ENCODE assay signal across 19 cellular contexts in the genomic region with DNA sequence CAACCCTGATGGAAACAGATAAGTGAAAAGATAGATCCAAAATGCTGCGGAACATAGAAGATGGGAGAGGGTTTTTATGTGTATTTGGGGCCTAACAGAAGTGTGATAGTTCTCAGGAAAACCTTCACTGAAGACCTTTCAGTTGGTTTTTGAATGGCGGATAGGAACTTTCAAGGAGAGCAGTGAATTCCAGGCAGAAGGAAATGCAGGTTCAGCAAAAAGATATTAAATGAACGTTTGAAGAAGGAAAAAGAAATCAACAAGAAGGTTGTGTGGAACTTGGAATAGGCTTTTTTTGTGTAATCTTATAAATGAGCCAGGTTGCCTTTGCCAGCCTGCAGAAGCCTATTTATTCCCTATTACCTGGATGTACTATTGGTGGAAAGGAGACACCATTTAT. TPM values are rescaled to one million over a fixed set of nuclear protein-coding genes. Genes with fewer than 3 reads are reported as not detected.
DNase-seq lines count a peak whose midpoint lies in the region; ATAC-seq, FAIRE-seq and TF ChIP-seq lines count a peak whose summit lies in the region.
"Had no signal": no experiment of that assay in that cellular context is flagged by ENCODE, and none has a peak within 500 bp of the region (broad histone marks: within the 10 kb centered on the region; RNA-seq: fewer than 3 reads in every experiment).

No MANE protein-coding gene starts in this region.

- no peak for TF ChIP-seq POLR2A in HepG2 (IDR thresholded peaks at IDR 0.05; ENCODE audit: insufficient read depth in 1 of 2, low read depth in 2 of 2, low read length in 2 of 2)
- TF ChIP-seq POLR2A in right lobe of liver (IDR thresholded peaks at IDR 0.05), result no peak

- H3K4me3 ChIP-seq in HepG2 (replicated peaks in 1 of 3; ENCODE audit: insufficient read depth in 1 of 3, low read depth in 2 of 3, low read length in 3 of 3) (no peak overlapping the region), right lobe of liver (no peak overlapping the region), SK-N-MC (peak overlapping the region; percentile 95; the same call in 1 of the 2 replicates)
- H3K4me3 ChIP-seq: Peyer's patch had no signal

- no peak for DNase-seq in HepG2 (ENCODE audit: low spot score)
- DNase-seq in right lobe of liver, result no peak
- no peak for DNase-seq in SK-N-MC (ENCODE audit: low read depth, low spot score)
- DNase-seq in glutamatergic neuron, result no peak
- no peak for DNase-seq in stimulated activated CD4-positive, alpha-beta T cell treated with anti-CD3 and anti-CD28 coated beads, Interleukin-4, amount 100 ng/mL, for 1 hour
- no peak for DNase-seq in effector CD8-positive, alpha-beta T cell (lab: John Stamatoyannopoulos, UW)
- DNase-seq in hippocampal formation (lab: John Stamatoyannopoulos, UW), result no peak
- DNase-seq: activated CD4-positive, alpha-beta T cell treated with anti-CD3 and anti-CD28 coated beads for 4 hours; effector CD4-positive, alpha-beta T cell; foreskin fibroblast; HCEC 1CT; immature natural killer cell; NCI-H187; NCI-H510A treated with DMSO at 0.1 percent for 48 hours; Peyer's patch; stimulated activated CD4-positive, alpha-beta T cell treated with anti-CD3 and anti-CD28 coated beads, Interleukin-12 subunit alpha, Interleukin-12 subunit beta, amount 100 ng/mL, for 4 hours; T-helper 1 cell had no signal

- peaks cover 8% of the 10 kb centered on the region for H3K4me1 Mint-ChIP-seq in glutamatergic neuron (ENCODE audit: low read depth, unreplicated experiment)

- 84% methylated on average over 3 of the region's 3 CpGs for WGBS in HepG2 (ENCODE audit: low lambda C conversion rate)
- WGBS in right lobe of liver (ENCODE audit: insufficient coverage, low coverage, low lambda C conversion rate, missing lambda C conversion rate), result 70% methylated on average over 3 of the region's 3 CpGs

- no peak overlapping the region for H3K27ac ChIP-seq in HepG2 (ENCODE audit: extremely low read length, insufficient read depth, low read length)
- H3K27ac ChIP-seq in right lobe of liver, result no peak overlapping the region
- no peak overlapping the region for H3K27ac ChIP-seq in SK-N-MC
- H3K27ac ChIP-seq: Peyer's patch had no signal

- H3K4me2 ChIP-seq in HepG2 (ENCODE audit: low read depth, low read length), result peak overlapping the region; percentile 89

- no peak for ATAC-seq in HepG2
- no peak for ATAC-seq in right lobe of liver
- ATAC-seq in GM18870 (IDR thresholded peaks at IDR 0.05; ENCODE audit: unreplicated experiment), result no peak

- no peaks in the 10 kb centered on the region for H3K36me3 Mint-ChIP-seq in glutamatergic neuron (ENCODE audit: unreplicated experiment)

- peaks cover 4% of the 10 kb centered on the region for H3K27me3 Mint-ChIP-seq in glutamatergic neuron (ENCODE audit: unreplicated experiment)
- H3K27me3 Mint-ChIP-seq: memory B cell had no signal

- no peak overlapping the region for H2AFZ ChIP-seq in HepG2 (ENCODE audit: low read length)

- H4K20me1 ChIP-seq in HepG2 (ENCODE audit: insufficient read depth, low read length), result no peaks in the 10 kb centered on the region

- H3K9me3 ChIP-seq in HepG2 (ENCODE audit: low read length), result no peaks in the 10 kb centered on the region
- no peaks in the 10 kb centered on the region for H3K9me3 ChIP-seq in right lobe of liver
- H3K9me3 ChIP-seq in SK-N-MC (ENCODE audit: low read depth, low read length), result no peaks in the 10 kb centered on the region
- H3K9me3 ChIP-seq: Peyer's patch had no signal

- BruUV-seq in HepG2 (replicated peaks; lab: Mats Ljungman, UMichigan), result no TSS peak

- H3K9me3 Mint-ChIP-seq in glutamatergic neuron (ENCODE audit: unreplicated experiment), result peaks cover 13% of the 10 kb centered on the region
- H3K9me3 Mint-ChIP-seq: immature natural killer cell, memory B cell had no signal

- H3K9ac ChIP-seq in HepG2 (ENCODE audit: insufficient read depth, low read depth, low read length) (no peak overlapping the region), SK-N-MC (ENCODE audit: insufficient read length) (no peak overlapping the region)

- no peak for TF ChIP-seq RAD21 in HepG2 (CRISPR knock-in tag; IDR thresholded peaks at IDR 0.05)

- POLR2A ChIA-PET in HepG2 (lab: Yijun Ruan, JAX), result no interaction called here

- TF ChIP-seq EP300 in HepG2 (IDR thresholded peaks at IDR 0.05; ENCODE audit: low read depth in 2 of 2, low read length in 2 of 2) (no peak), HepG2 (CRISPR knock-in tag; IDR thresholded peaks at IDR 0.05; ENCODE audit: borderline replicate concordance) (no peak)

- peaks cover 50% of the 10 kb centered on the region for H3K79me2 ChIP-seq in HepG2 (ENCODE audit: insufficient read depth, low read length)

- H3K27me3 ChIP-seq in HepG2 (ENCODE audit: control insufficient read depth in 1 of 2, insufficient read depth in 2 of 2, low read length in 2 of 2) (no peaks in the 10 kb centered on the region; a peak in 1 of 5 replicates), right lobe of liver (no peaks in the 10 kb centered on the region)
- H3K27me3 ChIP-seq: Peyer's patch had no signal

- in situ Hi-C loops in HepG2 (cut with HindIII; ENCODE audit: extremely low pct_ligation_motif_present, low pct_unique_long_range_greater_than_20kb), result no loop called here

- TF ChIP-seq CTCF in HepG2 (CRISPR knock-in tag; IDR thresholded peaks at IDR 0.05), result no peak
- TF ChIP-seq CTCF in right lobe of liver (IDR thresholded peaks at IDR 0.05), result no peak
- no peak for TF ChIP-seq CTCF in glutamatergic neuron (IDR thresholded peaks at IDR 0.05; ENCODE audit: partially characterized antibody, unreplicated experiment)

- H3K27ac Mint-ChIP-seq in glutamatergic neuron (ENCODE audit: unreplicated experiment), result no peak overlapping the region
- H3K27ac Mint-ChIP-seq: memory B cell had no signal

- H3K4me1 ChIP-seq in HepG2 (ENCODE audit: insufficient read depth, low read length) (peaks cover 33% of the 10 kb centered on the region), right lobe of liver (peaks cover 0 to 11% (median 2%) of the 10 kb centered on the region in 4 donors)

- H3K36me3 ChIP-seq in HepG2 (replicated peaks in 1 of 2; ENCODE audit: control insufficient read depth in 1 of 2, insufficient read depth in 2 of 2, low read length in 2 of 2) (no peaks in the 10 kb centered on the region), right lobe of liver (no peaks in the 10 kb centered on the region), SK-N-MC (ENCODE audit: insufficient read depth, low read length) (no peaks in the 10 kb centered on the region)
- H3K36me3 ChIP-seq: Peyer's patch had no signal

- H3K4me3 Mint-ChIP-seq in glutamatergic neuron (ENCODE audit: unreplicated experiment), result peak overlapping the region; percentile 96

- CTCF ChIA-PET in HepG2 (lab: Yijun Ruan, JAX; ENCODE audit: low intra/inter-chr PET ratio, low total read pairs), result no interaction called here

- no peak for FAIRE-seq in HepG2 (lab: Jason Lieb, UNC)

- intact Hi-C loops in HepG2 (cut with micrococcal nuclease; ENCODE audit: unreplicated experiment), result no loop called here
- intact Hi-C loops in right lobe of liver (cut with DNase I), result no loop called here

RNA-seq across cellular contexts. Expression of a gene that starts 2.1 kb away (rescaled TPM):
- total RNA-seq in HepG2 (2016; rRNA removed; fragmentation: Illumina TruSeq; extraction: Trizol) (45.6 and 85.2 TPM in 2 replicates), right lobe of liver (10 to 100 TPM; 19.4 to 30.6 (median 26.3) TPM), glutamatergic neuron (ENCODE audit: unreplicated experiment) (134 TPM)
- 4.7 and 4.8 TPM in 2 replicates for total RNA-seq in HepG2 (2016; cell fraction: cytosol; rRNA removed; fragmentation: Illumina TruSeq; extraction: Trizol; ENCODE audit: low read depth)
- total RNA-seq in HepG2 (2016; cell fraction: insoluble cytoplasmic fraction; rRNA removed; fragmentation: Illumina TruSeq; extraction: Trizol), result 48.3 and 82.7 TPM in 2 replicates
- total RNA-seq in HepG2 (2016; cell fraction: membrane; rRNA removed; fragmentation: Illumina TruSeq; extraction: Trizol), result 21.1 and 21.5 TPM in 2 replicates
- 76.4 and 84.8 TPM in 2 replicates for total RNA-seq in HepG2 (2016; cell fraction: nucleus; rRNA removed; fragmentation: Illumina TruSeq; extraction: Trizol)
- polyA plus RNA-seq in HepG2 (2011; rRNA removed), result 12.7 and 19.7 TPM in 2 replicates
- polyA plus RNA-seq in HepG2 (2011; cell fraction: cytosol; rRNA removed), result 5.6 and 9.0 TPM in 2 replicates
- polyA plus RNA-seq in HepG2 (2011; cell fraction: nucleus; rRNA removed), result 10.3 and 10.4 TPM in 2 replicates
- 9.5 and 19.4 TPM in 2 replicates for polyA plus RNA-seq in HepG2 (2012)
- polyA plus RNA-seq in HepG2 (2016; cell fraction: cytosol; fragmentation: Illumina TruSeq; extraction: Trizol; ENCODE audit: low read depth), result 1.2 and 1.5 TPM in 2 replicates
- 42.7 and 48.8 TPM in 2 replicates for polyA plus RNA-seq in HepG2 (2016; cell fraction: insoluble cytoplasmic fraction; fragmentation: Illumina TruSeq; extraction: Trizol; ENCODE audit: low read depth)
- 6.0 and 6.8 TPM in 2 replicates for polyA plus RNA-seq in HepG2 (2016; cell fraction: membrane; fragmentation: Illumina TruSeq; extraction: Trizol; ENCODE audit: low read depth)
- polyA plus RNA-seq in HepG2 (2016; cell fraction: nucleus; fragmentation: Illumina TruSeq; extraction: Trizol; ENCODE audit: insufficient read depth, low read depth), result 56.7 and 58.8 TPM in 2 replicates
- polyA minus RNA-seq in HepG2 (2011; rRNA and poly(A)+ RNA removed; ENCODE audit: low replicate concordance), result 54.6 and 63.8 TPM in 2 replicates
- 24.6 and 32.6 TPM in 2 replicates for polyA minus RNA-seq in HepG2 (2011; cell fraction: cytosol; rRNA and poly(A)+ RNA removed)
- polyA minus RNA-seq in HepG2 (2011; cell fraction: nucleus; rRNA and poly(A)+ RNA removed), result 139 and 150 TPM in 2 replicates

RNA-seq across cellular contexts. Expression of a gene that starts 2.3 kb away (rescaled TPM):
- 7.7 and 9.5 TPM in 2 replicates for total RNA-seq in HepG2 (2016; rRNA removed; fragmentation: Illumina TruSeq; extraction: Trizol)
- total RNA-seq in HepG2 (2016; cell fraction: cytosol; rRNA removed; fragmentation: Illumina TruSeq; extraction: Trizol; ENCODE audit: low read depth), result 2.7 and 3.1 TPM in 2 replicates
- 6.9 and 9.0 TPM in 2 replicates for total RNA-seq in HepG2 (2016; cell fraction: insoluble cytoplasmic fraction; rRNA removed; fragmentation: Illumina TruSeq; extraction: Trizol)
- total RNA-seq in HepG2 (2016; cell fraction: membrane; rRNA removed; fragmentation: Illumina TruSeq; extraction: Trizol), result 2.7 and 3.4 TPM in 2 replicates
- 10.8 and 11.6 TPM in 2 replicates for total RNA-seq in HepG2 (2016; cell fraction: nucleus; rRNA removed; fragmentation: Illumina TruSeq; extraction: Trizol)
- 1.7 and 2.3 TPM in 2 replicates for polyA plus RNA-seq in HepG2 (2011; rRNA removed)
- 0.86 and 1.2 TPM in 2 replicates for polyA plus RNA-seq in HepG2 (2011; cell fraction: cytosol; rRNA removed)
- polyA plus RNA-seq in HepG2 (2011; cell fraction: nucleus; rRNA removed), result 0.88 and 1.8 TPM in 2 replicates
- 3.5 and 4.0 TPM in 2 replicates for polyA plus RNA-seq in HepG2 (2012)
- polyA plus RNA-seq in HepG2 (2016; cell fraction: cytosol; fragmentation: Illumina TruSeq; extraction: Trizol; ENCODE audit: low read depth), result 0.50 and 0.83 TPM in 2 replicates
- 5.7 and 7.4 TPM in 2 replicates for polyA plus RNA-seq in HepG2 (2016; cell fraction: insoluble cytoplasmic fraction; fragmentation: Illumina TruSeq; extraction: Trizol; ENCODE audit: low read depth)
- polyA plus RNA-seq in HepG2 (2016; cell fraction: membrane; fragmentation: Illumina TruSeq; extraction: Trizol; ENCODE audit: low read depth), result 1.3 and 2.1 TPM in 2 replicates
- 3.9 and 11.0 TPM in 2 replicates for polyA plus RNA-seq in HepG2 (2016; cell fraction: nucleus; fragmentation: Illumina TruSeq; extraction: Trizol; ENCODE audit: insufficient read depth, low read depth)
- polyA minus RNA-seq in HepG2 (2011; rRNA and poly(A)+ RNA removed; ENCODE audit: low replicate concordance), result 2.7 and 3.6 TPM in 2 replicates
- polyA minus RNA-seq in HepG2 (2011; cell fraction: cytosol; rRNA and poly(A)+ RNA removed), result 2.5 TPM in 2 replicates
- polyA minus RNA-seq in HepG2 (2011; cell fraction: nucleus; rRNA and poly(A)+ RNA removed), result 12.4 and 21.9 TPM in 2 replicates
- 1 to 10 TPM; 3.7 to 5.7 (median 4.6) TPM for total RNA-seq in right lobe of liver
- 9.6 TPM for total RNA-seq in glutamatergic neuron (ENCODE audit: unreplicated experiment)
